ENCODE assay signal across 8 cellular contexts in genomic region chr1:2229032-2229920, GRCh38. TPM values are rescaled to one million over a fixed set of nuclear protein-coding genes. Genes with fewer than 3 reads are reported as not detected.
DNase-seq lines count a peak whose midpoint lies in the region; ATAC-seq, FAIRE-seq and TF ChIP-seq lines count a peak whose summit lies in the region.

No MANE protein-coding gene starts in this region.

- no peak for FAIRE-seq in A549 (lab: Jason Lieb, UNC)
- no peak for FAIRE-seq in urothelium cell line (lab: Jason Lieb, UNC)

- WGBS in A549 (ENCODE audit: missing lambda C conversion rate): 14% methylated on average over 13 of the region's 78 CpGs

- peaks cover 46% of the 10 kb centered on the region for H3K4me1 ChIP-seq in A549

- POLR2A ChIA-PET in A549 (lab: Yijun Ruan, JAX): interaction anchor here (0.6 to 3.0 kb wide), 5 partner anchors 17 to 162 kb away, joined by 3 to 8 read pairs (median 4); partner anchors contain the start of genes FAAP20, MORN1 and RER1

- no peaks in the 10 kb centered on the region for H3K9me3 Mint-ChIP-seq in activated T-helper 17 cell treated with anti-CD3 and anti-CD28 coated beads, Interleukin-2, amount 50 U/mL, for 72 hours
- no peaks in the 10 kb centered on the region for H3K9me3 Mint-ChIP-seq in natural killer cell treated with Interleukin-12 subunit alpha and Interleukin-12 subunit beta and Interleukin-15 and Interleukin-18, amount 100 ng/mL, for 72 hours

- ATAC-seq in A549 (peak; percentile 11 to 26; a peak in 3 of 6 replicates), HG03565 (IDR thresholded peaks at IDR 0.05; ENCODE audit: unreplicated experiment) (no peak)
- ATAC-seq in activated T-helper 17 cell treated with anti-CD3 and anti-CD28 coated beads, Interleukin-2, amount 50 U/mL, for 72 hours (replicated peaks): no peak
- peak in 1 of 2 donors; percentile 7 for ATAC-seq in natural killer cell treated with Interleukin-12 subunit alpha and Interleukin-12 subunit beta and Interleukin-15 and Interleukin-18, amount 100 ng/mL, for 72 hours

- peak overlapping the region; percentile 67 for H3K4me3 ChIP-seq in A549
- peak overlapping the region; percentile 81 for H3K4me3 ChIP-seq in fibroblast of pulmonary artery (replicated peaks; ENCODE audit: low read depth, low read length)

- H3K27me3 Mint-ChIP-seq in activated T-helper 17 cell treated with anti-CD3 and anti-CD28 coated beads, Interleukin-2, amount 50 U/mL, for 72 hours: no peaks in the 10 kb centered on the region
- H3K27me3 Mint-ChIP-seq in natural killer cell treated with Interleukin-12 subunit alpha and Interleukin-12 subunit beta and Interleukin-15 and Interleukin-18, amount 100 ng/mL, for 72 hours: peaks cover 0 to 2% of the 10 kb centered on the region in 2 donors

- peak overlapping the region; percentile 97 for H3K27ac Mint-ChIP-seq in activated T-helper 17 cell treated with anti-CD3 and anti-CD28 coated beads, Interleukin-2, amount 50 U/mL, for 72 hours
- H3K27ac Mint-ChIP-seq in natural killer cell treated with Interleukin-12 subunit alpha and Interleukin-12 subunit beta and Interleukin-15 and Interleukin-18, amount 100 ng/mL, for 72 hours: peak overlapping the region in 1 of 2 donors; percentile 65

- CTCF ChIA-PET in A549 (lab: Yijun Ruan, JAX): interaction anchor here (1.1 to 7.6 kb wide), 7 partner anchors 17 to 155 kb away, joined by 3 to 49 read pairs (median 5); partner anchors contain the start of gene FAAP20

- TF ChIP-seq RAD21 in A549 (conservative IDR thresholded peaks at IDR 0.05 in 1 of 2, IDR thresholded peaks at IDR 0.05 in 1 of 2): peak in 1 of 2 experiments; percentile 13; a peak in 1 of 5 replicates

- peaks cover 16% of the 10 kb centered on the region for H3K4me1 Mint-ChIP-seq in activated T-helper 17 cell treated with anti-CD3 and anti-CD28 coated beads, Interleukin-2, amount 50 U/mL, for 72 hours
- peaks cover 37 to 42% of the 10 kb centered on the region in 2 donors for H3K4me1 Mint-ChIP-seq in natural killer cell treated with Interleukin-12 subunit alpha and Interleukin-12 subunit beta and Interleukin-15 and Interleukin-18, amount 100 ng/mL, for 72 hours (ENCODE audit: low read depth in 2 of 2)

- H3K27ac ChIP-seq in A549: peak overlapping the region; percentile 76 to 83

- H3K4me3 Mint-ChIP-seq in activated T-helper 17 cell treated with anti-CD3 and anti-CD28 coated beads, Interleukin-2, amount 50 U/mL, for 72 hours: peak overlapping the region; percentile 99
- peak overlapping the region; percentile 91 for H3K4me3 Mint-ChIP-seq in natural killer cell treated with Interleukin-12 subunit alpha and Interleukin-12 subunit beta and Interleukin-15 and Interleukin-18, amount 100 ng/mL, for 72 hours

- TF ChIP-seq CTCF in A549 (IDR thresholded peaks at IDR 0.05): no peak
- no peak for TF ChIP-seq CTCF in fibroblast of pulmonary artery (IDR thresholded peaks at IDR 0.05; ENCODE audit: low read length, missing control alignments)

- H3K4me2 ChIP-seq in A549: peak overlapping the region; percentile 97

- TF ChIP-seq POLR2A in A549 (IDR thresholded peaks at IDR 0.05; ENCODE audit: low read length): no peak

- TF ChIP-seq EP300 in A549 (IDR thresholded peaks at IDR 0.05): no peak

- DNase-seq in A549 (ENCODE audit: low read depth in 1 of 2, low spot score in 1 of 2) (peak in 1 of 2 experiments; percentile 68), GM19240 (ENCODE audit: insufficient read length, low spot score) (peak; percentile 55), NOMO-1 (lab: John Stamatoyannopoulos, UW; ENCODE audit: unreplicated experiment in 2 of 2) (peak; percentile 52 to 59), fibroblast of pulmonary artery (ENCODE audit: low read depth) (peak; percentile 82), urothelium cell line (ENCODE audit: low spot score) (peak; percentile 37)
- DNase-seq in natural killer cell treated with Interleukin-12 subunit alpha and Interleukin-12 subunit beta and Interleukin-15 and Interleukin-18, amount 100 ng/mL, for 72 hours (ENCODE audit: low spot score): no peak

- H3K36me3 Mint-ChIP-seq in activated T-helper 17 cell treated with anti-CD3 and anti-CD28 coated beads, Interleukin-2, amount 50 U/mL, for 72 hours (ENCODE audit: low read depth): peaks cover 48% of the 10 kb centered on the region
- H3K36me3 Mint-ChIP-seq in natural killer cell treated with Interleukin-12 subunit alpha and Interleukin-12 subunit beta and Interleukin-15 and Interleukin-18, amount 100 ng/mL, for 72 hours: no peaks in the 10 kb centered on the region

- no peaks in the 10 kb centered on the region for H3K9me3 ChIP-seq in A549

TF ChIP-seq in A549, 52 proteins besides CTCF, POLR2A, EP300 and RAD21:
- TF ChIP-seq E2F6 (IDR thresholded peaks at IDR 0.05; ENCODE audit: borderline replicate concordance, low read depth) (peak; percentile 58; the same call in 1 of the 2 replicates), HOXB5 (CRISPR knock-in tag; IDR thresholded peaks at IDR 0.05) (no peak), RARB (CRISPR knock-in tag; IDR thresholded peaks at IDR 0.05) (no peak), BHLHE40 (IDR thresholded peaks at IDR 0.05; ENCODE audit: low read depth, low read length) (no peak), EHF (CRISPR knock-in tag; IDR thresholded peaks at IDR 0.05) (no peak)
- TF ChIP-seq, protein P1, sequence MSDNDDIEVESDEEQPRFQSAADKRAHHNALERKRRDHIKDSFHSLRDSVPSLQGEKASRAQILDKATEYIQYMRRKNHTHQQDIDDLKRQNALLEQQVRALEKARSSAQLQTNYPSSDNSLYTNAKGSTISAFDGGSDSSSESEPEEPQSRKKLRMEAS (IDR thresholded peaks at IDR 0.05): peak; percentile 72

RNA-seq across cellular contexts. Expression of gene SKI, which starts 1.2 kb away (rescaled TPM):
- 2.8 and 4.3 TPM in 2 replicates for polyA plus RNA-seq in A549 (2011; rRNA removed)
- 5.1 and 7.6 TPM in 2 replicates for polyA plus RNA-seq in A549 (2012; cell fraction: cytosol; rRNA removed)
- polyA plus RNA-seq in A549 (2012; cell fraction: nucleus; rRNA removed): 13.8 and 16.6 TPM in 2 replicates
- 11.5 to 12.0 TPM (median 11.5 TPM) in 3 replicates for polyA plus RNA-seq in A549 (2017; fragmentation: RNase III; extraction: RNeasy Plus Mini Kit Qiagen cat#74134 plus additional on column Dnase treatment)
- polyA minus RNA-seq in A549 (2011; rRNA and poly(A)+ RNA removed): 1.8 and 3.0 TPM in 2 replicates
- 10 to 100 TPM; 39.5 to 52.1 TPM for total RNA-seq in activated T-helper 17 cell treated with anti-CD3 and anti-CD28 coated beads, Interleukin-2, amount 50 U/mL, for 72 hours
- total RNA-seq in natural killer cell treated with Interleukin-12 subunit alpha and Interleukin-12 subunit beta and Interleukin-15 and Interleukin-18, amount 100 ng/mL, for 72 hours: 10 to 100 TPM; 16.5 to 42.7 TPM

RNA-seq across cellular contexts. Expression of gene FAAP20, which starts 34.7 kb away (rescaled TPM):
- polyA plus RNA-seq in A549 (2011; rRNA removed) (4.4 and 5.1 TPM in 2 replicates), A549 (2017; fragmentation: RNase III; extraction: RNeasy Plus Mini Kit Qiagen cat#74134 plus additional on column Dnase treatment) (21.7 to 26.0 TPM (median 23.1 TPM) in 3 replicates)
- polyA plus RNA-seq in A549 (2012; cell fraction: cytosol; rRNA removed): 19.0 and 29.4 TPM in 2 replicates
- polyA plus RNA-seq in A549 (2012; cell fraction: nucleus; rRNA removed): 27.4 and 29.2 TPM in 2 replicates
- 2.8 and 3.2 TPM in 2 replicates for polyA minus RNA-seq in A549 (2011; rRNA and poly(A)+ RNA removed)
- total RNA-seq in activated T-helper 17 cell treated with anti-CD3 and anti-CD28 coated beads, Interleukin-2, amount 50 U/mL, for 72 hours: 10 to 100 TPM; 56.7 to 68.3 TPM
- total RNA-seq in natural killer cell treated with Interleukin-12 subunit alpha and Interleukin-12 subunit beta and Interleukin-15 and Interleukin-18, amount 100 ng/mL, for 72 hours: 10 to 100 TPM; 43.4 to 61.8 TPM

Comparison
In these comparisons a context has a peak if more than half of its experiments do, and no peak if none do; other contexts are left out.
1. ATAC-seq: peak in A549 (2 of 2); none in activated T-helper 17 cell treated with anti-CD3 and anti-CD28 coated beads, Interleukin-2, amount 50 U/mL, for 72 hours (single experiment) and HG03565 (single experiment).